8 cellular contexts compared by ENCODE assay signal in the genomic region with DNA sequence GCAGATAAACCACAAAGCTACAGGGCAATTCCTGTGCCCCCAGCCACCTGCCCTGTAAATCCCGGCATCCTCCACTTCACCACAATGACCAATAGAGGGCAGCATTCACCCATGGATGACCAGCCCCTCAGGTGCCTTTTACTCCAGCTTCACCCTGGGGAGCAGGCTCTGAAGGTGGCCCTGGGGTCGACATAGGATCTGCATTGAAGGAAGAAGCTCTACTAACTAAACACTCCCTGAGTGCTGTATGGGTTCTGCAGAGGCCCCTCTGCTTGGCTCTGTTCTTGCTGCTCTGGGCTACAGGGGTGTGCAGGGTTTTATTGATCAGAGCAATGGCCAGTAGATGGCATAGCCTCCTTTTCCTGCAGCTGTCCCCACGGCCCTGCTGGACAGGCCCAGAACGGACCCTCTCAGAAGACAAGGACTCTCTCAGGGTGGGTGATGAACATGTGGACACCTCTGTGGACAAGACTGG. TPM values are rescaled to one million over a fixed set of nuclear protein-coding genes. Genes with fewer than 3 reads are reported as not detected.
DNase-seq lines count a peak whose midpoint lies in the region; ATAC-seq, FAIRE-seq and TF ChIP-seq lines count a peak whose summit lies in the region.

No MANE protein-coding gene starts in this region.

- TF ChIP-seq RAD21 in Ishikawa (IDR thresholded peaks at IDR 0.05; ENCODE audit: low read depth), result peak; percentile 77

- FAIRE-seq in kidney (lab: Jason Lieb, UNC), result no peak

- in situ Hi-C loops in brain microvascular endothelial cell (cut with HindIII; ENCODE audit: low pct_ligation_motif_present, low sequenced_read_pairs), result no loop called here

- TF ChIP-seq CTCF in brain microvascular endothelial cell (IDR thresholded peaks at IDR 0.05; ENCODE audit: low read depth, low read length, missing control alignments) (peak; percentile 86), kidney (IDR thresholded peaks at IDR 0.05; ENCODE audit: borderline replicate concordance, extremely low read depth, insufficient read depth) (peak; percentile 68)

- no peak overlapping the region for H3K9ac ChIP-seq in kidney (ENCODE audit: low read length in 2 of 2)

- H3K9me3 ChIP-seq in kidney (ENCODE audit: control insufficient read depth in 1 of 2, low read length in 2 of 2), result no peaks in the 10 kb centered on the region

- TF ChIP-seq EP300 in Ishikawa (IDR thresholded peaks at IDR 0.05; ENCODE audit: borderline replicate concordance), result no peak

- H3K4me3 ChIP-seq in brain microvascular endothelial cell (ENCODE audit: low read depth, low read length), result no peak overlapping the region
- no peak overlapping the region for H3K4me3 ChIP-seq in kidney (ENCODE audit: low read length in 2 of 2)

- intact Hi-C loops in kidney (cut with DNase I), result no loop called here

- H3K36me3 ChIP-seq in brain microvascular endothelial cell (replicated peaks), result no peaks in the 10 kb centered on the region
- H3K36me3 ChIP-seq in kidney (ENCODE audit: control insufficient read depth in 1 of 2, insufficient read depth in 2 of 2, low read length in 2 of 2), result no peaks in the 10 kb centered on the region

- H3K27me3 ChIP-seq in brain microvascular endothelial cell (replicated peaks), result no peaks in the 10 kb centered on the region

- H3K27ac ChIP-seq in brain microvascular endothelial cell (no peak overlapping the region), kidney (ENCODE audit: low read depth in 2 of 2, low read length in 2 of 2) (no peak overlapping the region)

- peak; percentile 75 for ATAC-seq in GM21381 (IDR thresholded peaks at IDR 0.05; ENCODE audit: unreplicated experiment)

- DNase-seq in DMS79 (lab: John Stamatoyannopoulos, UW) (peak; percentile 7), RKO (ENCODE audit: low spot score) (peak; percentile 53), brain microvascular endothelial cell (peak; percentile 58), kidney (no peak), T1000 (lab: John Stamatoyannopoulos, UW) (no peak)
- DNase-seq in stimulated activated CD4-positive, alpha-beta T cell treated with anti-CD3 and anti-CD28 coated beads, Interleukin-4, amount 100 ng/mL, for 1 hour, result peak; percentile 15

- H3K4me1 ChIP-seq in kidney (ENCODE audit: control insufficient read depth in 1 of 2, insufficient read depth in 1 of 2, low read depth in 1 of 2, low read length in 2 of 2), result no peaks in the 10 kb centered on the region

TF ChIP-seq in Ishikawa, 13 proteins besides CTCF, POLR2A, EP300 and RAD21:
- TF ChIP-seq TEAD4 (IDR thresholded peaks at IDR 0.05) (no peak), CREB1 (IDR thresholded peaks at IDR 0.05; ENCODE audit: low read depth) (no peak), TAF1 (IDR thresholded peaks at IDR 0.05; ENCODE audit: low read depth) (no peak)

RNA-seq across cellular contexts. Expression of a gene that starts 20.3 kb away (rescaled TPM):
- total RNA-seq in kidney, result not detected
- not detected for polyA plus RNA-seq in kidney (ENCODE audit: insufficient read depth, low read depth, low replicate concordance)

RNA-seq across cellular contexts. Expression of a gene that starts 30.8 kb away (rescaled TPM):
- 852 TPM for total RNA-seq in kidney
- 942 TPM for polyA plus RNA-seq in kidney (ENCODE audit: insufficient read depth, low read depth, low replicate concordance)

Comparison
In these comparisons a context has a peak if more than half of its experiments do, and no peak if none do; other contexts are left out.
1. DNase-seq: peak in DMS79 (single experiment), RKO (single experiment), brain microvascular endothelial cell (single experiment) and stimulated activated CD4-positive, alpha-beta T cell treated with anti-CD3 and anti-CD28 coated beads, Interleukin-4, amount 100 ng/mL, for 1 hour (single experiment); none in kidney (single experiment) and T1000 (single experiment).